Comparison of ENCODE assay signal across 9 cellular contexts in genomic region chr4:131644619-131645018, GRCh38.
A peak's percentile ranks its signal among the peaks of the same experiment; 100 is the strongest.
DNase-seq lines count a peak whose midpoint lies in the region; ATAC-seq, FAIRE-seq and TF ChIP-seq lines count a peak whose summit lies in the region.
"Had no signal": no experiment of that assay in that cellular context is flagged by ENCODE, and none has a peak within 500 bp of the region (broad histone marks: within the 10 kb centered on the region; RNA-seq: fewer than 3 reads in every experiment).

No MANE protein-coding gene starts in this region.

- no peaks in the 10 kb centered on the region for H3K4me1 ChIP-seq in MM.1S (ENCODE audit: low read length)

- no peaks in the 10 kb centered on the region for H3K9me3 ChIP-seq in MM.1S (replicated peaks; ENCODE audit: insufficient read depth, low read length)

- H3K4me3 ChIP-seq in GM12865 (ENCODE audit: low read depth, low read length) (no peak overlapping the region), MM.1S (ENCODE audit: low read length) (no peak overlapping the region), bronchial epithelial cell (ENCODE audit: low read depth, low read length) (no peak overlapping the region)

- H3K36me3 Mint-ChIP-seq in nephron progenitor cell (ENCODE audit: low read depth) = no peaks in the 10 kb centered on the region
- no peaks in the 10 kb centered on the region for H3K36me3 Mint-ChIP-seq in activated CD8-positive, alpha-beta T cell treated with anti-CD3 and anti-CD28 coated beads, Interleukin-2, amount 10 ng/mL, durations not matched to agents 7 days and 5 days (ENCODE audit: low read depth)

- H3K27me3 ChIP-seq in MM.1S (replicated peaks; ENCODE audit: insufficient read depth, low read length) (no peaks in the 10 kb centered on the region), bronchial epithelial cell (ENCODE audit: control insufficient read depth, insufficient read depth, low read length) (no peaks in the 10 kb centered on the region)

- CTCF ChIA-PET in activated CD8-positive, alpha-beta T cell treated with anti-CD3 and anti-CD28 coated beads, Interleukin-2, amount 10 ng/mL, durations not matched to agents 7 days and 5 days (lab: Charles Lee) = no interaction called here

- no peak overlapping the region for H3K9ac ChIP-seq in MM.1S (ENCODE audit: low read length)

- DNase-seq in GM12865 (ENCODE audit: low read depth) = peak; percentile 7
- no peak for DNase-seq in MM.1S
- DNase-seq in bronchial epithelial cell (ENCODE audit: low read depth) = peak; percentile 69
- DNase-seq in nephron progenitor cell = peak; percentile 21
- DNase-seq in activated CD8-positive, alpha-beta T cell treated with anti-CD3 and anti-CD28 coated beads, Interleukin-2, amount 10 ng/mL, durations not matched to agents 7 days and 5 days = no peak
- no peak for DNase-seq in T1000 (lab: John Stamatoyannopoulos, UW)
- no peak for DNase-seq in DMS79 (lab: John Stamatoyannopoulos, UW)
- DNase-seq in NCI-H1105 treated with DMSO at 0.1 percent for 48 hours (lab: John Stamatoyannopoulos, UW) = no peak

- FAIRE-seq in bronchial epithelial cell (lab: Jason Lieb, UNC) = no peak

- peaks cover 18% of the 10 kb centered on the region for H3K9me3 Mint-ChIP-seq in nephron progenitor cell
- H3K9me3 Mint-ChIP-seq in activated CD8-positive, alpha-beta T cell treated with anti-CD3 and anti-CD28 coated beads, Interleukin-2, amount 10 ng/mL, durations not matched to agents 7 days and 5 days (ENCODE audit: insufficient read depth) = peaks cover 1% of the 10 kb centered on the region

- no peaks in the 10 kb centered on the region for H4K20me1 ChIP-seq in MM.1S (ENCODE audit: insufficient read depth, low read length)

- no peaks in the 10 kb centered on the region for H3K79me2 ChIP-seq in MM.1S (ENCODE audit: low read length)

- H2AFZ ChIP-seq in MM.1S (ENCODE audit: low read length) = 0 out of 2 replicates have a peak overlapping the region, but pooled peaks have one; percentile 12

- no peak overlapping the region for H3K27ac Mint-ChIP-seq in nephron progenitor cell
- H3K27ac Mint-ChIP-seq in activated CD8-positive, alpha-beta T cell treated with anti-CD3 and anti-CD28 coated beads, Interleukin-2, amount 10 ng/mL, durations not matched to agents 7 days and 5 days = no peak overlapping the region
- H3K27ac Mint-ChIP-seq: dendritic cell treated with granulocyte-macrophage colony-stimulating factor and Interleukin-4, amounts not matched to agents 40 ng/mL and 50 ng/mL, for 4 days had no signal

- POLR2A ChIA-PET in activated CD8-positive, alpha-beta T cell treated with anti-CD3 and anti-CD28 coated beads, Interleukin-2, amount 10 ng/mL, durations not matched to agents 7 days and 5 days (lab: Charles Lee) = no interaction called here

- ATAC-seq in activated CD8-positive, alpha-beta T cell treated with anti-CD3 and anti-CD28 coated beads, Interleukin-2, amount 10 ng/mL, durations not matched to agents 7 days and 5 days = no peak

- H3K4me3 Mint-ChIP-seq in nephron progenitor cell = no peak overlapping the region
- no peak overlapping the region for H3K4me3 Mint-ChIP-seq in activated CD8-positive, alpha-beta T cell treated with anti-CD3 and anti-CD28 coated beads, Interleukin-2, amount 10 ng/mL, durations not matched to agents 7 days and 5 days
- H3K4me3 Mint-ChIP-seq: dendritic cell treated with granulocyte-macrophage colony-stimulating factor and Interleukin-4, amounts not matched to agents 40 ng/mL and 50 ng/mL, for 4 days had no signal

- no peak overlapping the region for H3K4me2 ChIP-seq in MM.1S (ENCODE audit: low read depth, low read length)

- no peaks in the 10 kb centered on the region for H3F3A ChIP-seq in MM.1S (ENCODE audit: insufficient read depth, low read length)

- TF ChIP-seq CTCF in GM12865 (IDR thresholded peaks at IDR 0.05; ENCODE audit: insufficient read depth, low read depth, low read length, missing control alignments) (peak; percentile 36), MM.1S (IDR thresholded peaks at IDR 0.05; ENCODE audit: low read length) (0 out of 2 replicates have a peak, but pooled peaks have one; percentile 13), bronchial epithelial cell (IDR thresholded peaks at IDR 0.05; ENCODE audit: insufficient read depth, low read length, severe bottlenecking) (peak; percentile 83), nephron progenitor cell (IDR thresholded peaks at IDR 0.05) (peak; percentile 51)

- H3K27ac ChIP-seq in MM.1S (ENCODE audit: low read length) = no peak overlapping the region

- H3K36me3 ChIP-seq in MM.1S (replicated peaks; ENCODE audit: insufficient read depth, low read length) = no peaks in the 10 kb centered on the region
- no peaks in the 10 kb centered on the region for H3K36me3 ChIP-seq in bronchial epithelial cell (ENCODE audit: control insufficient read depth, insufficient read depth, low read length)

- no peaks in the 10 kb centered on the region for H3K27me3 Mint-ChIP-seq in nephron progenitor cell (ENCODE audit: low read depth, poor library complexity)
- no peaks in the 10 kb centered on the region for H3K27me3 Mint-ChIP-seq in activated CD8-positive, alpha-beta T cell treated with anti-CD3 and anti-CD28 coated beads, Interleukin-2, amount 10 ng/mL, durations not matched to agents 7 days and 5 days (ENCODE audit: low read depth)
- H3K27me3 Mint-ChIP-seq: dendritic cell treated with granulocyte-macrophage colony-stimulating factor and Interleukin-4, amounts not matched to agents 40 ng/mL and 50 ng/mL, for 4 days had no signal

- no peaks in the 10 kb centered on the region for H3K9me2 ChIP-seq in MM.1S (replicated peaks; ENCODE audit: insufficient read depth, low read length)

- no peaks in the 10 kb centered on the region for H3K4me1 Mint-ChIP-seq in nephron progenitor cell
- H3K4me1 Mint-ChIP-seq in activated CD8-positive, alpha-beta T cell treated with anti-CD3 and anti-CD28 coated beads, Interleukin-2, amount 10 ng/mL, durations not matched to agents 7 days and 5 days (ENCODE audit: low read depth) = no peaks in the 10 kb centered on the region

Comparison
In these comparisons a context has a peak if more than half of its experiments do, and no peak if none do; other contexts are left out.
1. DNase-seq: peak in GM12865 (single experiment), bronchial epithelial cell (single experiment) and nephron progenitor cell (single experiment); none in MM.1S (single experiment), activated CD8-positive, alpha-beta T cell treated with anti-CD3 and anti-CD28 coated beads, Interleukin-2, amount 10 ng/mL, durations not matched to agents 7 days and 5 days (single experiment), T1000 (single experiment), DMS79 (single experiment) and NCI-H1105 treated with DMSO at 0.1 percent for 48 hours (single experiment).
2. CTCF ChIP-seq: peak in every context shown above with its lines; median percentile 83 in bronchial epithelial cell; 51 in nephron progenitor cell; 36 in GM12865; 13 in MM.1S.